ENCODE assay signal across 1 cellular context in the genomic region with DNA sequence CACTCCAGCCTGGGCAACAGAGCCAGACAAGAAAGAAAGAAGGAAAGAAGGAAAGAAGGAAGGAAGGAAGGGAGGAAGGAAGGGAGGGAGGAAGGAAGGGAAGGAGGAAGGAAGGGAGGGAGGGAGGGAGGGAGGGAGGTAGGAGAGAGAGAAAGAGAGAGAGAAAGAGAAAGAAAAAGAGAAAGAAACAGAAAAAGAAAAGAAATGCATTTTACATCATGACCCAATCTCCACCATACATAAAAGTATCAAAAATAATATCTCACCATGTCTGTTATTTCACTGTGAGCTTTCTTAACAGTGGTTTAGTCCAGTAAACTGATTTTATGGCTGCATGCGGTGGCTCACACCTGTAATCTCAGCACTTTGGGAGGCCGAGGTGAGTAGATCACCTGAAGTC.
TF ChIP-seq lines count a peak whose summit lies in the region.

No MANE protein-coding gene starts in this region.

TF ChIP-seq in GM12878, 131 proteins besides CTCF, POLR2A, EP300 and RAD21:
- no peak for TF ChIP-seq POLR2AphosphoS2 (IDR thresholded peaks at IDR 0.05; ENCODE audit: low read depth, low read length)
- TF ChIP-seq, protein P1, sequence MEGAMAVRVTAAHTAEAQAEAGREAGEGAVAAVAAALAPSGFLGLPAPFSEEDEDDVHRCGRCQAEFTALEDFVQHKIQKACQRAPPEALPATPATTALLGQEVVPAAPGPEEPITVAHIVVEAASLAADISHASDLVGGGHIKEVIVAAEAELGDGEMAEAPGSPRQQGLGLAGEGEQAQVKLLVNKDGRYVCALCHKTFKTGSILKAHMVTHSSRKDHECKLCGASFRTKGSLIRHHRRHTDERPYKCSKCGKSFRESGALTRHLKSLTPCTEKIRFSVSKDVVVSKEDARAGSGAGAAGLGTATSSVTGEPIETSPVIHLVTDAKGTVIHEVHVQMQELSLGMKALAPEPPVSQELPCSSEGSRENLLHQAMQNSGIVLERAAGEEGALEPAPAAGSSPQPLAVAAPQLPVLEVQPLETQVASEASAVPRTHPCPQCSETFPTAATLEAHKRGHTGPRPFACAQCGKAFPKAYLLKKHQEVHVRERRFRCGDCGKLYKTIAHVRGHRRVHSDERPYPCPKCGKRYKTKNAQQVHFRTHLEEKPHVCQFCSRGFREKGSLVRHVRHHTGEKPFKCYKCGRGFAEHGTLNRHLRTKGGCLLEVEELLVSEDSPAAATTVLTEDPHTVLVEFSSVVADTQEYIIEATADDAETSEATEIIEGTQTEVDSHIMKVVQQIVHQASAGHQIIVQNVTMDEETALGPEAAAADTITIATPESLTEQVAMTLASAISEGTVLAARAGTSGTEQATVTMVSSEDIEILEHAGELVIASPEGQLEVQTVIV (IDR thresholded peaks at IDR 0.05; ENCODE audit: borderline replicate concordance, partially characterized antibody), result no peak
- no peak for TF ChIP-seq RFX5 (IDR thresholded peaks at IDR 0.05; ENCODE audit: low read depth, low read length)
- TF ChIP-seq SMARCA5 (IDR thresholded peaks at IDR 0.05), result no peak
- no peak for TF ChIP-seq SP1 (IDR thresholded peaks at IDR 0.05; ENCODE audit: low read depth, low read length)
- TF ChIP-seq KAT2A (conservative IDR thresholded peaks at IDR 0.05; ENCODE audit: control insufficient read depth, low read depth, low read length), result no peak
- TF ChIP-seq HDAC2 (IDR thresholded peaks at IDR 0.05), result no peak
- TF ChIP-seq, protein P2, sequence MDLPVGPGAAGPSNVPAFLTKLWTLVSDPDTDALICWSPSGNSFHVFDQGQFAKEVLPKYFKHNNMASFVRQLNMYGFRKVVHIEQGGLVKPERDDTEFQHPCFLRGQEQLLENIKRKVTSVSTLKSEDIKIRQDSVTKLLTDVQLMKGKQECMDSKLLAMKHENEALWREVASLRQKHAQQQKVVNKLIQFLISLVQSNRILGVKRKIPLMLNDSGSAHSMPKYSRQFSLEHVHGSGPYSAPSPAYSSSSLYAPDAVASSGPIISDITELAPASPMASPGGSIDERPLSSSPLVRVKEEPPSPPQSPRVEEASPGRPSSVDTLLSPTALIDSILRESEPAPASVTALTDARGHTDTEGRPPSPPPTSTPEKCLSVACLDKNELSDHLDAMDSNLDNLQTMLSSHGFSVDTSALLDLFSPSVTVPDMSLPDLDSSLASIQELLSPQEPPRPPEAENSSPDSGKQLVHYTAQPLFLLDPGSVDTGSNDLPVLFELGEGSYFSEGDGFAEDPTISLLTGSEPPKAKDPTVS (IDR thresholded peaks at IDR 0.05; ENCODE audit: low read depth, low read length), result no peak
- TF ChIP-seq STAT3 (IDR thresholded peaks at IDR 0.05; ENCODE audit: low read depth, low read length), result no peak
- TF ChIP-seq SREBF1 (IDR thresholded peaks at IDR 0.05; ENCODE audit: low read length), result no peak
- no peak for TF ChIP-seq ZNF622 (IDR thresholded peaks at IDR 0.05)
- TF ChIP-seq, protein P3, sequence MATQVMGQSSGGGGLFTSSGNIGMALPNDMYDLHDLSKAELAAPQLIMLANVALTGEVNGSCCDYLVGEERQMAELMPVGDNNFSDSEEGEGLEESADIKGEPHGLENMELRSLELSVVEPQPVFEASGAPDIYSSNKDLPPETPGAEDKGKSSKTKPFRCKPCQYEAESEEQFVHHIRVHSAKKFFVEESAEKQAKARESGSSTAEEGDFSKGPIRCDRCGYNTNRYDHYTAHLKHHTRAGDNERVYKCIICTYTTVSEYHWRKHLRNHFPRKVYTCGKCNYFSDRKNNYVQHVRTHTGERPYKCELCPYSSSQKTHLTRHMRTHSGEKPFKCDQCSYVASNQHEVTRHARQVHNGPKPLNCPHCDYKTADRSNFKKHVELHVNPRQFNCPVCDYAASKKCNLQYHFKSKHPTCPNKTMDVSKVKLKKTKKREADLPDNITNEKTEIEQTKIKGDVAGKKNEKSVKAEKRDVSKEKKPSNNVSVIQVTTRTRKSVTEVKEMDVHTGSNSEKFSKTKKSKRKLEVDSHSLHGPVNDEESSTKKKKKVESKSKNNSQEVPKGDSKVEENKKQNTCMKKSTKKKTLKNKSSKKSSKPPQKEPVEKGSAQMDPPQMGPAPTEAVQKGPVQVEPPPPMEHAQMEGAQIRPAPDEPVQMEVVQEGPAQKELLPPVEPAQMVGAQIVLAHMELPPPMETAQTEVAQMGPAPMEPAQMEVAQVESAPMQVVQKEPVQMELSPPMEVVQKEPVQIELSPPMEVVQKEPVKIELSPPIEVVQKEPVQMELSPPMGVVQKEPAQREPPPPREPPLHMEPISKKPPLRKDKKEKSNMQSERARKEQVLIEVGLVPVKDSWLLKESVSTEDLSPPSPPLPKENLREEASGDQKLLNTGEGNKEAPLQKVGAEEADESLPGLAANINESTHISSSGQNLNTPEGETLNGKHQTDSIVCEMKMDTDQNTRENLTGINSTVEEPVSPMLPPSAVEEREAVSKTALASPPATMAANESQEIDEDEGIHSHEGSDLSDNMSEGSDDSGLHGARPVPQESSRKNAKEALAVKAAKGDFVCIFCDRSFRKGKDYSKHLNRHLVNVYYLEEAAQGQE (IDR thresholded peaks at IDR 0.05; ENCODE audit: low read depth, low read length), result no peak
- no peak for TF ChIP-seq NFXL1 (IDR thresholded peaks at IDR 0.05; ENCODE audit: borderline replicate concordance)
- TF ChIP-seq MYB (IDR thresholded peaks at IDR 0.05; ENCODE audit: borderline replicate concordance, low read depth, low read length), result no peak
- no peak for TF ChIP-seq NR2C2 (IDR thresholded peaks at IDR 0.05; ENCODE audit: borderline replicate concordance, control insufficient read depth, insufficient read length, low read depth)
- no peak for TF ChIP-seq RBBP5 (conservative IDR thresholded peaks at IDR 0.05)
